ENCODE assay signal across 8 cellular contexts in genomic region chr4:165537028-165537648, GRCh38.
A peak's percentile ranks its signal among the peaks of the same experiment; 100 is the strongest.
DNase-seq lines count a peak whose midpoint lies in the region; ATAC-seq and FAIRE-seq lines count a peak whose summit lies in the region.

No MANE protein-coding gene starts in this region.

- H3K4me2 ChIP-seq in mesendoderm (ENCODE audit: low read length), result no peak overlapping the region

- H3K27ac Mint-ChIP-seq in CD4-positive, CD25-positive, alpha-beta regulatory T cell, result no peak overlapping the region

- no peaks in the 10 kb centered on the region for H3K4me1 Mint-ChIP-seq in CD4-positive, CD25-positive, alpha-beta regulatory T cell

- peaks cover 1% of the 10 kb centered on the region for H3K27me3 ChIP-seq in CD4-positive, CD25-positive, alpha-beta regulatory T cell (ENCODE audit: control insufficient read depth, insufficient read depth, low read length)
- H3K27me3 ChIP-seq in mesendoderm (ENCODE audit: insufficient read depth, low read length, poor library complexity), result no peaks in the 10 kb centered on the region

- H3K23ac ChIP-seq in mesendoderm (ENCODE audit: low read length), result no peak overlapping the region

- H2BK15ac ChIP-seq in mesendoderm (replicated peaks; ENCODE audit: low read depth), result no peak overlapping the region

- H3K4ac ChIP-seq in mesendoderm (ENCODE audit: low read depth, low read length), result no peak overlapping the region

- H3K36me3 ChIP-seq in CD4-positive, CD25-positive, alpha-beta regulatory T cell (ENCODE audit: control insufficient read depth, insufficient read depth, low read length), result no peaks in the 10 kb centered on the region
- no peaks in the 10 kb centered on the region for H3K36me3 ChIP-seq in mesendoderm (ENCODE audit: control insufficient read depth, insufficient read depth, low read length)

- H3K4me1 ChIP-seq in CD4-positive, CD25-positive, alpha-beta regulatory T cell (ENCODE audit: control insufficient read depth, insufficient read depth, low read length, poor library complexity, severe bottlenecking), result no peaks in the 10 kb centered on the region
- no peaks in the 10 kb centered on the region for H3K4me1 ChIP-seq in mesendoderm (ENCODE audit: control insufficient read depth, low read depth, low read length)

- H2BK120ac ChIP-seq in mesendoderm (ENCODE audit: low read depth, low read length), result no peak overlapping the region

- no peak overlapping the region for H3K27ac ChIP-seq in CD4-positive, CD25-positive, alpha-beta regulatory T cell (ENCODE audit: insufficient read depth, low read length, poor library complexity, severe bottlenecking)
- no peak overlapping the region for H3K27ac ChIP-seq in mesendoderm (ENCODE audit: low read depth, low read length)

- FAIRE-seq in endometrium (lab: Jason Lieb, UNC), result peak; percentile 92

- H3K4me3 Mint-ChIP-seq in CD4-positive, CD25-positive, alpha-beta regulatory T cell, result no peak overlapping the region

- H3K36me3 Mint-ChIP-seq in CD4-positive, CD25-positive, alpha-beta regulatory T cell, result no peaks in the 10 kb centered on the region

- DNase-seq in CD4-positive, CD25-positive, alpha-beta regulatory T cell, result peak in 2 of 3 donors; percentile 12 to 40
- DNase-seq in RKO (ENCODE audit: low spot score) (peak; percentile 49), mesendoderm (peak; percentile 54), ecto neural progenitor cell (ENCODE audit: low spot score) (no peak), UCSD-AML1 (lab: John Stamatoyannopoulos, UW; ENCODE audit: unreplicated experiment) (no peak)

- no peak overlapping the region for H3K9ac ChIP-seq in mesendoderm (ENCODE audit: low read length)

- no peaks in the 10 kb centered on the region for H3K79me2 ChIP-seq in mesendoderm (ENCODE audit: control insufficient read depth, insufficient read depth, low read length)

- H3K18ac ChIP-seq in mesendoderm (ENCODE audit: low read length), result no peak overlapping the region

- no peak overlapping the region for H4K8ac ChIP-seq in mesendoderm (ENCODE audit: low read depth, low read length)

- no peaks in the 10 kb centered on the region for H3K27me3 Mint-ChIP-seq in CD4-positive, CD25-positive, alpha-beta regulatory T cell

- ATAC-seq in CD4-positive, CD25-positive, alpha-beta regulatory T cell (ENCODE audit: low read depth in 2 of 2), result no peak
- ATAC-seq in GM18867 (IDR thresholded peaks at IDR 0.05; ENCODE audit: unreplicated experiment), result peak; percentile 75
- ATAC-seq in HG03378 (IDR thresholded peaks at IDR 0.05; ENCODE audit: unreplicated experiment), result peak; percentile 66

- no peaks in the 10 kb centered on the region for H3K79me1 ChIP-seq in mesendoderm (ENCODE audit: low read length)

- H2BK5ac ChIP-seq in mesendoderm (ENCODE audit: low read length), result no peak overlapping the region

- no peak overlapping the region for H3K4me3 ChIP-seq in CD4-positive, CD25-positive, alpha-beta regulatory T cell (ENCODE audit: low read depth, low read length)
- no peak overlapping the region for H3K4me3 ChIP-seq in mesendoderm (ENCODE audit: low read length)

- no peaks in the 10 kb centered on the region for H3K9me3 ChIP-seq in CD4-positive, CD25-positive, alpha-beta regulatory T cell (ENCODE audit: control insufficient read depth in 2 of 2, low read length in 2 of 2)

- no peak overlapping the region for H3K56ac ChIP-seq in mesendoderm (ENCODE audit: low read length)

- no peaks in the 10 kb centered on the region for H3K9me3 Mint-ChIP-seq in CD4-positive, CD25-positive, alpha-beta regulatory T cell

- no peak overlapping the region for H4K5ac ChIP-seq in mesendoderm (ENCODE audit: low read length)

- no CpG with 5 or more reads among the region's 6 CpGs for WGBS in mesendoderm (ENCODE audit: extremely low coverage, insufficient coverage, low lambda C conversion rate)

- no peak overlapping the region for H2AK5ac ChIP-seq in mesendoderm (ENCODE audit: low read length)

Comparison
In these comparisons a context has a peak if more than half of its experiments do, and no peak if none do; other contexts are left out.
1. ATAC-seq: peak in GM18867 (single experiment) and HG03378 (single experiment); none in CD4-positive, CD25-positive, alpha-beta regulatory T cell (0 of 2).
2. DNase-seq: peak in CD4-positive, CD25-positive, alpha-beta regulatory T cell (2 of 3), RKO (single experiment) and mesendoderm (single experiment); none in ecto neural progenitor cell (single experiment) and UCSD-AML1 (single experiment).